12 cellular contexts compared by ENCODE assay signal in the genomic region with DNA sequence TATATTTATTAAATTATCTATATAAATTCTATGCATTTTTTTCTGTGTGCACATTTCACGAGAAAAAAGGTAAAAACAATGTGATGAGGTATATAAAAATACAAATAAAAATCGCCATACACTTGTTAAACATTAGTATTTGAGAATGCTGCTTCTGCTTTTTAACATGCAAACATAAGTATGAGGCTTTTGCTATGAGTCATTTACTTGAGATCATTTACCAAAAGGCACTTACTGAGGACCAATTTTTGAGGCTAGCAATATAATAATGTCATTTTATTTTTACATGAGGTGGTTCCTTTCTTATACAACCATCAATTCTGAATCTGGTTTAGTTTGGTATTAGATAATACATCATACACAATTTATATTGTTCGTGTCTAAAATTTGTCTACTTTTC. TPM values are rescaled to one million over a fixed set of nuclear protein-coding genes. Genes with fewer than 3 reads are reported as not detected.
DNase-seq lines count a peak whose midpoint lies in the region; ATAC-seq and TF ChIP-seq lines count a peak whose summit lies in the region.
"Had no signal": no experiment of that assay in that cellular context is flagged by ENCODE, and none has a peak within 500 bp of the region (broad histone marks: within the 10 kb centered on the region; RNA-seq: fewer than 3 reads in every experiment).

No MANE protein-coding gene starts in this region.

- intact Hi-C loops in left lung (cut with DNase I) = no loop called here
- intact Hi-C loops in right cardiac atrium (cut with DNase I) = no loop called here

- H3K4me1 ChIP-seq in left lung (peaks cover 0 to 7% of the 10 kb centered on the region in 2 donors), right cardiac atrium (ENCODE audit: control insufficient read depth, insufficient read depth, low read length) (no peaks in the 10 kb centered on the region)

- 94% methylated on average over 3 of the region's 3 CpGs for WGBS in right cardiac atrium

- DNase-seq in left lung = no peak
- DNase-seq in activated gamma-delta T cell (lab: John Stamatoyannopoulos, UW) = no peak
- no peak for DNase-seq in naive thymus-derived CD8-positive, alpha-beta T cell
- no peak for DNase-seq in immature natural killer cell
- DNase-seq in right cardiac atrium = no peak
- DNase-seq: aorta; NCI-H1105 treated with DMSO at 0.1 percent for 48 hours; stimulated activated CD4-positive, alpha-beta T cell treated with anti-CD3 and anti-CD28 coated beads, Interleukin-12 subunit alpha, Interleukin-12 subunit beta, amount 100 ng/mL, for 4 hours; T-helper 2 cell had no signal

- H3K4me3 ChIP-seq in left lung (no peak overlapping the region), right cardiac atrium (ENCODE audit: low read length) (no peak overlapping the region)

- H3K27me3 Mint-ChIP-seq in naive thymus-derived CD8-positive, alpha-beta T cell = no peaks in the 10 kb centered on the region
- no peaks in the 10 kb centered on the region for H3K27me3 Mint-ChIP-seq in immature natural killer cell (ENCODE audit: low read depth in 3 of 3)

- peaks cover 0 to 25% of the 10 kb centered on the region in 2 donors for H3K36me3 ChIP-seq in left lung

- no peaks in the 10 kb centered on the region for H3K9me3 Mint-ChIP-seq in naive thymus-derived CD8-positive, alpha-beta T cell
- no peaks in the 10 kb centered on the region for H3K9me3 Mint-ChIP-seq in immature natural killer cell

- POLR2A ChIA-PET in naive thymus-derived CD8-positive, alpha-beta T cell (lab: Charles Lee) = no interaction called here

- no peak overlapping the region for H3K4me3 Mint-ChIP-seq in naive thymus-derived CD8-positive, alpha-beta T cell
- H3K4me3 Mint-ChIP-seq in immature natural killer cell = no peak overlapping the region

- H3K36me3 Mint-ChIP-seq in naive thymus-derived CD8-positive, alpha-beta T cell = peaks cover 0 to 56% (median 18%) of the 10 kb centered on the region in 3 donors
- peaks cover 18 to 42% (median 22%) of the 10 kb centered on the region in 3 donors for H3K36me3 Mint-ChIP-seq in immature natural killer cell

- no peaks in the 10 kb centered on the region for H3K9me3 ChIP-seq in left lung
- H3K9me3 ChIP-seq in right cardiac atrium (ENCODE audit: control insufficient read depth, low read length) = no peaks in the 10 kb centered on the region

- no peak for TF ChIP-seq CTCF in left lung (IDR thresholded peaks at IDR 0.05)

- peak; percentile 94 for ATAC-seq in GM18909 (IDR thresholded peaks at IDR 0.05; ENCODE audit: poor library complexity, unreplicated experiment)
- peak; percentile 75 for ATAC-seq in HG02610 (IDR thresholded peaks at IDR 0.05; ENCODE audit: unreplicated experiment)
- peak; percentile 87 for ATAC-seq in HG03442 (IDR thresholded peaks at IDR 0.05; ENCODE audit: unreplicated experiment)
- ATAC-seq in left lung = peak; percentile 59
- no peak for ATAC-seq in naive thymus-derived CD8-positive, alpha-beta T cell
- no peak for ATAC-seq in right cardiac atrium

- peaks cover 0 to 7% (median under 1%) of the 10 kb centered on the region in 4 donors for H3K4me1 Mint-ChIP-seq in naive thymus-derived CD8-positive, alpha-beta T cell
- H3K4me1 Mint-ChIP-seq in immature natural killer cell = peaks cover 2 to 10% of the 10 kb centered on the region in 2 donors

- H3K27me3 ChIP-seq in left lung (no peaks in the 10 kb centered on the region), right cardiac atrium (ENCODE audit: control insufficient read depth, insufficient read depth) (no peaks in the 10 kb centered on the region)

- H3K27ac Mint-ChIP-seq in naive thymus-derived CD8-positive, alpha-beta T cell = no peak overlapping the region
- H3K27ac Mint-ChIP-seq in immature natural killer cell = no peak overlapping the region

- peak overlapping the region in 1 of 2 donors; percentile 49 for H3K27ac ChIP-seq in left lung
- no peak overlapping the region for H3K27ac ChIP-seq in right cardiac atrium (ENCODE audit: low read length)

RNA-seq across cellular contexts. Expression of a gene that starts 25.8 kb away (rescaled TPM):
- total RNA-seq in left lung (10 to 100 TPM; 39.4 to 47.4 TPM), right cardiac atrium (10 to 100 TPM; 38.5 to 46.4 (median 44.6) TPM)
- total RNA-seq in naive thymus-derived CD8-positive, alpha-beta T cell = 10 to 100 TPM; 34.5 to 36.6 TPM
- 10 to 100 TPM; 21.3 to 24.8 (median 24.1) TPM for polyA plus RNA-seq in naive thymus-derived CD8-positive, alpha-beta T cell
- polyA plus RNA-seq in immature natural killer cell (10 to 100 TPM; 27.0 to 34.5 (median 31.4) TPM), right cardiac atrium (9.0 TPM)

Comparison
In these comparisons a context has a peak if more than half of its experiments do, and no peak if none do; other contexts are left out.
1. ATAC-seq: peak in GM18909 (single experiment), HG02610 (single experiment), HG03442 (single experiment) and left lung (single experiment); none in naive thymus-derived CD8-positive, alpha-beta T cell (0 of 2) and right cardiac atrium (0 of 2).